ENCODE assay signal across 13 cellular contexts in genomic region chr16:56481468-56482112, GRCh38. TPM values are rescaled to one million over a fixed set of nuclear protein-coding genes. Genes with fewer than 3 reads are reported as not detected.
DNase-seq lines count a peak whose midpoint lies in the region; ATAC-seq, FAIRE-seq and TF ChIP-seq lines count a peak whose summit lies in the region.
"Had no signal": no experiment of that assay in that cellular context is flagged by ENCODE, and none has a peak within 500 bp of the region (broad histone marks: within the 10 kb centered on the region; RNA-seq: fewer than 3 reads in every experiment).

No MANE protein-coding gene starts in this region.

- H3K9ac ChIP-seq in GM23248, result no peak overlapping the region

- intact Hi-C loops in ovary (cut with DNase I) (no loop called here), transverse colon (cut with DNase I; ENCODE audit: low total_unique reads) (no loop called here)

- TF ChIP-seq EP300 in ovary (IDR thresholded peaks at IDR 0.05) (no peak), transverse colon (IDR thresholded peaks at IDR 0.05; ENCODE audit: low read depth) (no peak)

- peaks cover 38% of the 10 kb centered on the region for H3F3A ChIP-seq in GM23248 (ENCODE audit: insufficient read depth)

- H3K27ac Mint-ChIP-seq in T-helper 17 cell, result peak overlapping the region; percentile 62
- H3K27ac Mint-ChIP-seq: T-helper 1 cell treated with Interleukin-12 subunit alpha and Interleukin-12 subunit beta and Interleukin-4 antibody, amounts not matched to agents 30 μg/mL and 1 μg/mL, for 36 hours had no signal

- H3K36me3 Mint-ChIP-seq in T-helper 17 cell (ENCODE audit: low read depth), result no peaks in the 10 kb centered on the region

- no peak overlapping the region for H3K4me3 Mint-ChIP-seq in T-helper 17 cell
- H3K4me3 Mint-ChIP-seq: T-helper 1 cell treated with Interleukin-12 subunit alpha and Interleukin-12 subunit beta and Interleukin-4 antibody, amounts not matched to agents 30 μg/mL and 1 μg/mL, for 36 hours had no signal

- H3K9me3 ChIP-seq in GM23248 (ENCODE audit: low read depth), result no peaks in the 10 kb centered on the region
- no peaks in the 10 kb centered on the region for H3K9me3 ChIP-seq in T-helper 17 cell (ENCODE audit: control insufficient read depth, low read length, poor library complexity, severe bottlenecking)
- no peaks in the 10 kb centered on the region for H3K9me3 ChIP-seq in ovary
- no peaks in the 10 kb centered on the region for H3K9me3 ChIP-seq in transverse colon
- H3K9me3 ChIP-seq: left lung, neutrophil, tibial artery had no signal

- no peaks in the 10 kb centered on the region for H3K27me3 ChIP-seq in GM23248 (replicated peaks; ENCODE audit: insufficient read depth)
- no peaks in the 10 kb centered on the region for H3K27me3 ChIP-seq in ovary
- no peaks in the 10 kb centered on the region for H3K27me3 ChIP-seq in transverse colon
- H3K27me3 ChIP-seq: left lung, neutrophil, tibial artery had no signal

- no peak overlapping the region for H2AFZ ChIP-seq in GM23248

- WGBS in GM23248 (ENCODE audit: low coverage in 1 of 2, low lambda C conversion rate in 2 of 2, missing lambda C conversion rate in 2 of 2), 2 experiments, result 76 to 85% methylated on average over 2 of the region's 2 CpGs
- WGBS in ovary, 3 donors, result 89 to 91% (median 90%) methylated on average over 2 of the region's 2 CpGs
- WGBS in transverse colon (ENCODE audit: low coverage in 1 of 2), 2 donors, result 96 to 100% methylated on average over 2 of the region's 2 CpGs

- H3K4me1 Mint-ChIP-seq in T-helper 17 cell, result peaks cover 3% of the 10 kb centered on the region

- no peaks in the 10 kb centered on the region for H3K9me2 ChIP-seq in GM23248 (ENCODE audit: insufficient read depth)

- H3K4me1 ChIP-seq in GM23248 (ENCODE audit: insufficient read depth), result peaks cover 31% of the 10 kb centered on the region
- no peaks in the 10 kb centered on the region for H3K4me1 ChIP-seq in ovary (ENCODE audit: insufficient read depth)
- H3K4me1 ChIP-seq in transverse colon, result no peaks in the 10 kb centered on the region
- H3K4me1 ChIP-seq: left lung, tibial artery had no signal

- H3K27ac ChIP-seq in GM23248 (peak overlapping the region; percentile 2; the same call in 1 of the 2 replicates), ovary (no peak overlapping the region), transverse colon (no peak overlapping the region)
- H3K27ac ChIP-seq: left lung, neutrophil, tibial artery had no signal

- TF ChIP-seq POLR2A in ovary (IDR thresholded peaks at IDR 0.05) (no peak), H54 (IDR thresholded peaks at IDR 0.05; ENCODE audit: low read depth, low read length) (no peak), transverse colon (IDR thresholded peaks at IDR 0.05) (no peak)

- H3K36me3 ChIP-seq in GM23248 (ENCODE audit: low read depth), result peaks cover 46% of the 10 kb centered on the region
- no peaks in the 10 kb centered on the region for H3K36me3 ChIP-seq in ovary
- peaks cover 0 to 35% (median 16%) of the 10 kb centered on the region in 4 donors for H3K36me3 ChIP-seq in transverse colon

- H3K4me3 ChIP-seq in GM23248, result no peak overlapping the region
- H3K4me3 ChIP-seq in ovary, result no peak overlapping the region
- no peak overlapping the region for H3K4me3 ChIP-seq in transverse colon
- H3K4me3 ChIP-seq: left lung, tibial artery had no signal

- DNase-seq in GM23248, result peak; percentile 23
- DNase-seq in T-helper 17 cell, result no peak
- peak; percentile 96 for DNase-seq in left kidney (ENCODE audit: low read depth, low spot score)
- no peak for DNase-seq in ovary
- no peak for DNase-seq in H54 (ENCODE audit: insufficient read length, low spot score)
- no peak for DNase-seq in transverse colon
- DNase-seq: left lung, NCI-H1930, tibial artery had no signal

- no peaks in the 10 kb centered on the region; the same call in 1 of the 2 replicates for H3K79me2 ChIP-seq in GM23248 (ENCODE audit: insufficient read depth)

- TF ChIP-seq CTCF in ovary (IDR thresholded peaks at IDR 0.05) (no peak), transverse colon (IDR thresholded peaks at IDR 0.05) (no peak)

- no peak for ATAC-seq in T-helper 17 cell
- ATAC-seq: left lung had no signal

- H3K4me2 ChIP-seq in GM23248 (ENCODE audit: unreplicated experiment), result peak overlapping the region; percentile 11

- no peaks in the 10 kb centered on the region for H3K27me3 Mint-ChIP-seq in T-helper 17 cell

- in situ Hi-C loops in GM23248 (cut with MboI), result no loop called here
- in situ Hi-C loops in transverse colon (cut with MboI; ENCODE audit: low pct_ligation_motif_present in 1 of 4, low pct_unique_long_range_greater_than_20kb in 1 of 4, low sequenced_read_pairs in 3 of 4), result no loop called here

- FAIRE-seq in H54 (lab: Jason Lieb, UNC), result no peak
- FAIRE-seq: colon, H1 had no signal

- H4K20me1 ChIP-seq in GM23248 (ENCODE audit: insufficient read depth), result no peaks in the 10 kb centered on the region

RNA-seq across cellular contexts. Expression of gene OGFOD1, which starts 30.2 kb away (rescaled TPM):
- total RNA-seq in GM23248 (2014; rRNA removed; shearing (Covaris generic)), result 59.1 and 70.8 TPM in 2 replicates
- 97.6 and 101 TPM in 2 replicates for polyA plus RNA-seq in GM23248 (2016; fragmentation: Nextera tagmentation; extraction: Ambion mirVana)
- total RNA-seq in T-helper 17 cell, result 10 to 100 TPM; 19.9 to 26.1 TPM
- 10 to 100 TPM in 6 of 7 donors, 1 to 10 TPM in 1; 8.1 to 45.2 (median 28.9) TPM for total RNA-seq in ovary
- polyA plus RNA-seq in ovary, result 10 to 100 TPM; 12.2 to 36.4 TPM
- 10 to 100 TPM in 2 of 4 donors, 1 to 10 TPM in 2; 2.8 to 22.5 (median 9.5) TPM for total RNA-seq in transverse colon

RNA-seq across cellular contexts. Expression of gene NUDT21, which starts 30.5 kb away (rescaled TPM):
- 57.0 and 76.8 TPM in 2 replicates for total RNA-seq in GM23248 (2014; rRNA removed; shearing (Covaris generic))
- polyA plus RNA-seq in GM23248 (2016; fragmentation: Nextera tagmentation; extraction: Ambion mirVana) (47.8 and 49.6 TPM in 2 replicates), ovary (10 to 100 TPM; 40.8 to 64.7 TPM)
- total RNA-seq in T-helper 17 cell (10 to 100 TPM; 84.8 to 92.2 TPM), ovary (100 to 1,000 TPM in 5 of 7 donors, 10 to 100 TPM in 2; 46.0 to 163 (median 130) TPM), transverse colon (10 to 100 TPM in 3 of 4 donors, 1 to 10 TPM in 1; 7.5 to 41.9 (median 23.0) TPM)

RNA-seq across cellular contexts. Expression of gene BBS2, which starts 38.2 kb away (rescaled TPM):
- total RNA-seq in GM23248 (2014; rRNA removed; shearing (Covaris generic)), result 45.4 and 72.3 TPM in 2 replicates
- polyA plus RNA-seq in GM23248 (2016; fragmentation: Nextera tagmentation; extraction: Ambion mirVana) (66.2 and 73.1 TPM in 2 replicates), ovary (10 to 100 TPM; 47.9 to 81.0 TPM)
- total RNA-seq in T-helper 17 cell (10 to 100 TPM; 47.2 to 60.9 TPM), ovary (10 to 100 TPM; 50.4 to 86.2 (median 67.1) TPM), transverse colon (100 to 1,000 TPM in 1 of 4 donors, 10 to 100 TPM in 3; 38.7 to 171 (median 41.2) TPM)

RNA-seq across cellular contexts. Expression of gene AMFR, which starts 56.2 kb away (rescaled TPM):
- 205 and 212 TPM in 2 replicates for total RNA-seq in GM23248 (2014; rRNA removed; shearing (Covaris generic))
- 26.6 and 27.3 TPM in 2 replicates for polyA plus RNA-seq in GM23248 (2016; fragmentation: Nextera tagmentation; extraction: Ambion mirVana)
- total RNA-seq in T-helper 17 cell, result 100 to 1,000 TPM in 1 of 2 donors, 10 to 100 TPM in 1; 64.8 to 102 TPM
- 100 to 1,000 TPM; 103 to 130 (median 116) TPM for total RNA-seq in ovary
- 10 to 100 TPM; 94.1 to 97.8 TPM for polyA plus RNA-seq in ovary
- total RNA-seq in transverse colon, result 100 to 1,000 TPM in 2 of 4 donors, 10 to 100 TPM in 2; 60.7 to 156 (median 114) TPM

Comparison
In these comparisons a context has a peak if more than half of its experiments do, and no peak if none do; other contexts are left out.
1. DNase-seq: peak in GM23248 (single experiment) and left kidney (single experiment); none in T-helper 17 cell (0 of 3), ovary (0 of 5), H54 (single experiment) and transverse colon (single experiment).